23 cellular contexts compared by ENCODE assay signal in genomic region chr5:55645304-55645703, GRCh38.
DNase-seq lines count a peak whose midpoint lies in the region; ATAC-seq and TF ChIP-seq lines count a peak whose summit lies in the region.
"Had no signal": no experiment of that assay in that cellular context is flagged by ENCODE, and none has a peak within 500 bp of the region (broad histone marks: within the 10 kb centered on the region; RNA-seq: fewer than 3 reads in every experiment).

No MANE protein-coding gene starts in this region.

- H3K4me3 Mint-ChIP-seq in CD8-positive, alpha-beta T cell: no peak overlapping the region
- H3K4me3 Mint-ChIP-seq: nephron progenitor cell, T-helper 17 cell had no signal

- intact Hi-C loops in CD8-positive, alpha-beta T cell (cut with DNase I, micrococcal nuclease): no loop called here

- POLR2A ChIA-PET in CD8-positive, alpha-beta T cell (lab: Charles Lee): no interaction called here

- no peaks in the 10 kb centered on the region for H3K9me3 Mint-ChIP-seq in CD8-positive, alpha-beta T cell
- H3K9me3 Mint-ChIP-seq: nephron progenitor cell had no signal

- no peaks in the 10 kb centered on the region for H3K9me3 ChIP-seq in CD8-positive, alpha-beta T cell (ENCODE audit: low read length)
- H3K9me3 ChIP-seq: colonic mucosa had no signal

- CTCF ChIA-PET in CD8-positive, alpha-beta T cell (lab: Charles Lee): no interaction called here

- no peak for TF ChIP-seq CTCF in CD8-positive, alpha-beta T cell (IDR thresholded peaks at IDR 0.05)

- H3K27ac Mint-ChIP-seq in CD8-positive, alpha-beta T cell: no peak overlapping the region
- H3K27ac Mint-ChIP-seq: nephron progenitor cell, T-helper 17 cell had no signal

- peaks cover 9% of the 10 kb centered on the region for H3K4me1 Mint-ChIP-seq in CD8-positive, alpha-beta T cell (ENCODE audit: low read depth)
- H3K4me1 Mint-ChIP-seq: nephron progenitor cell had no signal

- no peak overlapping the region for H3K27ac ChIP-seq in CD8-positive, alpha-beta T cell (ENCODE audit: low read depth, low read length)
- H3K27ac ChIP-seq: colonic mucosa, VCaP had no signal

- H3K36me3 Mint-ChIP-seq in CD8-positive, alpha-beta T cell: peaks cover 57% of the 10 kb centered on the region

- H3K27me3 ChIP-seq in CD8-positive, alpha-beta T cell (ENCODE audit: insufficient read depth, low read length): no peaks in the 10 kb centered on the region
- H3K27me3 ChIP-seq: colonic mucosa had no signal

- H3K27me3 Mint-ChIP-seq in CD8-positive, alpha-beta T cell (ENCODE audit: low read depth): no peaks in the 10 kb centered on the region
- H3K27me3 Mint-ChIP-seq: T-helper 17 cell had no signal

- DNase-seq in AG08395 (ENCODE audit: low spot score): peak; percentile 11
- peak; percentile 65 for DNase-seq in LHCN-M2 (ENCODE audit: low read depth)
- DNase-seq in brain pericyte (ENCODE audit: low read depth, low spot score): peak; percentile 61
- peak; percentile 79 for DNase-seq in iris pigment epithelial cell (ENCODE audit: low read depth)
- DNase-seq in NCI-H187 treated with DMSO at 0.1 percent for 48 hours (lab: John Stamatoyannopoulos, UW): no peak
- DNase-seq in CD8-positive, alpha-beta T cell: no peak
- no peak for DNase-seq in NCI-H510A (lab: John Stamatoyannopoulos, UW)
- DNase-seq in NCI-H2081 treated with DMSO at 0.1 percent for 48 hours (lab: John Stamatoyannopoulos, UW): no peak
- DNase-seq: activated gamma-delta T cell; amniotic stem cell; colonic mucosa; KG1; left cardiac atrium; NCI-H1092 treated with DMSO at 0.1 percent for 48 hours; NCI-H2107; NCI-H526 treated with DMSO at 0.1 percent for 48 hours; nephron progenitor cell; posterior cingulate gyrus; SIG-M5; stimulated activated CD4-positive, alpha-beta T cell treated with anti-CD3 and anti-CD28 coated beads, Interleukin-4, amount 100 ng/mL, for 24 hours; T-helper 17 cell had no signal

- no peak for ATAC-seq in CD8-positive, alpha-beta T cell
- ATAC-seq: left cardiac atrium, T-helper 17 cell had no signal

- H3K36me3 ChIP-seq in CD8-positive, alpha-beta T cell (ENCODE audit: insufficient read depth, low read length): no peaks in the 10 kb centered on the region
- H3K36me3 ChIP-seq: colonic mucosa had no signal

- peaks cover 6% of the 10 kb centered on the region for H3K4me1 ChIP-seq in CD8-positive, alpha-beta T cell (ENCODE audit: insufficient read depth, low read length)
- H3K4me1 ChIP-seq: colonic mucosa had no signal

- no peak overlapping the region for H3K4me3 ChIP-seq in CD8-positive, alpha-beta T cell (ENCODE audit: low read depth, low read length)
- H3K4me3 ChIP-seq: colonic mucosa, skin epidermis had no signal

Comparison
In these comparisons a context has a peak if more than half of its experiments do, and no peak if none do; other contexts are left out.
1. DNase-seq: peak in AG08395 (single experiment), LHCN-M2 (single experiment), brain pericyte (single experiment) and iris pigment epithelial cell (single experiment); none in NCI-H187 treated with DMSO at 0.1 percent for 48 hours (single experiment), CD8-positive, alpha-beta T cell (0 of 7), NCI-H510A (single experiment) and NCI-H2081 treated with DMSO at 0.1 percent for 48 hours (single experiment).